ENCODE assay signal across 20 cellular contexts in the genomic region with DNA sequence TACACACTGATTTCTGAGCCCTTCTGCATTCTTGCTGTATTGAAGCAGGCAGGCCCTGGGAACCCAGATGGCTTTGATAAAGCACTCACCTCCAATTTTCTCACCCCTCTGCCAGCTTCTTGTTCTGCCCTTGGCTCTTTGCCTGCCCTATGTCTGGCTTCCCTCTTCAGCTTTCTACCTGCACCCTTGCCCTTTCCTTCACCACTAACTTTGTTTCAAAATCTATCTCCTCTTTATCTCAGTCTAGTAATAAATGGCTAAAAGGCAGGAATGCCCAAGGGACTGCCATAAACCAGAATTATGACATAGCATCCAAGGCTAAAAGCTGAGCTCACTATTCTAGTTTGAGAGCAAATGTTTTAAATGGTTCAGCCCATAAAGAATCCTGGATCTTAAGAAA.
"Had no signal": no experiment of that assay in that cellular context is flagged by ENCODE, and none has a peak within 500 bp of the region (broad histone marks: within the 10 kb centered on the region; RNA-seq: fewer than 3 reads in every experiment).

No MANE protein-coding gene starts in this region.

- H3K4me1 Mint-ChIP-seq: naive thymus-derived CD4-positive, alpha-beta T cell had no signal

- H3K4me3 Mint-ChIP-seq: dendritic cell treated with granulocyte-macrophage colony-stimulating factor and Interleukin-4, amounts not matched to agents 40 ng/mL and 50 ng/mL, for 4 days; endodermal cell; naive thymus-derived CD4-positive, alpha-beta T cell; neural progenitor cell; stimulated activated naive B cell treated with anti-CD40 and anti-IgM and Interleukin-4, amounts not matched to agents 10 μg/mL and 1 μg/mL and 100 μg/mL, for 72 hours; stimulated activated naive CD8-positive, alpha-beta T cell treated with anti-CD3 and anti-CD28 coated beads, Interleukin-15, Interleukin-2, amounts not matched to agents 100 ng/mL and 50 ng/mL, for 24 hours had no signal

- H3K9me3 Mint-ChIP-seq: dendritic cell treated with granulocyte-macrophage colony-stimulating factor and Interleukin-4, amounts not matched to agents 40 ng/mL and 50 ng/mL, for 4 days; endodermal cell; nephron; neural progenitor cell; stimulated activated naive B cell treated with anti-CD40 and anti-IgM and Interleukin-4, amounts not matched to agents 10 μg/mL and 1 μg/mL and 100 μg/mL, for 72 hours; stimulated activated naive CD8-positive, alpha-beta T cell treated with anti-CD3 and anti-CD28 coated beads, Interleukin-15, Interleukin-2, amounts not matched to agents 100 ng/mL and 50 ng/mL, for 24 hours had no signal

- H3K36me3 Mint-ChIP-seq: naive thymus-derived CD4-positive, alpha-beta T cell; neural progenitor cell; stimulated activated naive B cell treated with anti-CD40 and anti-IgM and Interleukin-4, amounts not matched to agents 10 μg/mL and 1 μg/mL and 100 μg/mL, for 72 hours had no signal

- DNase-seq: colonic mucosa; effector CD8-positive, alpha-beta T cell; foreskin fibroblast; gastrocnemius medialis; head of caudate nucleus; kidney; left cardiac atrium; left ventricle myocardium inferior; mammary epithelial cell; mesendoderm; midbrain; naive thymus-derived CD4-positive, alpha-beta T cell; stimulated activated CD4-positive, alpha-beta T cell treated with anti-CD3 and anti-CD28 coated beads, Interleukin-2, amount 100 ng/mL, for 24 hours; stimulated activated CD4-positive, alpha-beta T cell treated with anti-CD3 and anti-CD28 coated beads, Interleukin-4, amount 100 ng/mL, for 4 hours; stimulated activated naive B cell treated with anti-CD40 and anti-IgM and Interleukin-4, amounts not matched to agents 10 μg/mL and 1 μg/mL and 100 μg/mL, for 72 hours had no signal

- H3K27ac Mint-ChIP-seq: dendritic cell treated with granulocyte-macrophage colony-stimulating factor and Interleukin-4, amounts not matched to agents 40 ng/mL and 50 ng/mL, for 4 days; endodermal cell; naive thymus-derived CD4-positive, alpha-beta T cell; neural progenitor cell; stimulated activated naive B cell treated with anti-CD40 and anti-IgM and Interleukin-4, amounts not matched to agents 10 μg/mL and 1 μg/mL and 100 μg/mL, for 72 hours; stimulated activated naive CD8-positive, alpha-beta T cell treated with anti-CD3 and anti-CD28 coated beads, Interleukin-15, Interleukin-2, amounts not matched to agents 100 ng/mL and 50 ng/mL, for 24 hours had no signal
